In genomic region chr1:1928231-1929101, GRCh38 we compare ENCODE assay signal across 17 cellular contexts. TPM values are rescaled to one million over a fixed set of nuclear protein-coding genes. Genes with fewer than 3 reads are reported as not detected.
DNase-seq lines count a peak whose midpoint lies in the region; ATAC-seq and TF ChIP-seq lines count a peak whose summit lies in the region.
"Had no signal": no experiment of that assay in that cellular context is flagged by ENCODE, and none has a peak within 500 bp of the region (broad histone marks: within the 10 kb centered on the region; RNA-seq: fewer than 3 reads in every experiment).

No MANE protein-coding gene starts in this region.

- H3K4me3 ChIP-seq in coronary artery (no peak overlapping the region), aorta (ENCODE audit: low read length in 2 of 2) (no peak overlapping the region)
- H3K4me3 ChIP-seq: SJSA1 had no signal

- H3K9me3 ChIP-seq in aorta (ENCODE audit: control insufficient read depth, low read length): no peaks in the 10 kb centered on the region
- H3K9me3 ChIP-seq: SJSA1 had no signal

- 68% methylated on average over 29 to 33 of the region's 34 CpGs for WGBS in aorta, 2 donors

- no peaks in the 10 kb centered on the region for H3K4me1 ChIP-seq in aorta (ENCODE audit: control insufficient read depth in 1 of 2, insufficient read depth in 2 of 2, low read length in 2 of 2)
- H3K4me1 ChIP-seq: SJSA1 had no signal

- H3K27me3 ChIP-seq in aorta (ENCODE audit: control insufficient read depth in 1 of 2, insufficient read depth in 2 of 2, low read length in 1 of 2): no peaks in the 10 kb centered on the region

- no peak overlapping the region for H3K27ac ChIP-seq in coronary artery
- H3K27ac ChIP-seq in aorta (ENCODE audit: low read depth in 1 of 2, low read length in 2 of 2): no peak overlapping the region
- H3K27ac ChIP-seq: SJSA1 had no signal

- no peak for TF ChIP-seq CTCF in coronary artery (IDR thresholded peaks at IDR 0.05)

- ATAC-seq in Right ventricle myocardium superior (ENCODE audit: poor library complexity) (peak; percentile 69), aorta (ENCODE audit: low FRiP score) (no peak), GM21576 (IDR thresholded peaks at IDR 0.05; ENCODE audit: unreplicated experiment) (no peak)

- H3K36me3 ChIP-seq in aorta (ENCODE audit: control insufficient read depth in 1 of 2, insufficient read depth in 2 of 2, low read length in 1 of 2): no peaks in the 10 kb centered on the region
- H3K36me3 ChIP-seq: SJSA1 had no signal

- peak; percentile 57 for DNase-seq in Right ventricle myocardium superior
- DNase-seq in cardiac septum (ENCODE audit: low spot score): no peak
- peak; percentile 68 for DNase-seq in coronary artery (ENCODE audit: low spot score)
- peak; percentile 46 for DNase-seq in islet precursor cell
- DNase-seq in aorta: peak; percentile 39 to 68
- DNase-seq in KG1 (lab: John Stamatoyannopoulos, UW): no peak
- DNase-seq in NCI-H748 (lab: John Stamatoyannopoulos, UW; ENCODE audit: unreplicated experiment): no peak
- DNase-seq: CD4-positive, CD25-positive, alpha-beta regulatory T cell; GF-D8; H7; Kasumi-1; NCI-H1436; NCI-H2081 treated with DMSO at 0.1 percent for 48 hours; NCI-H524 treated with DMSO at 0.1 percent for 48 hours; RPMI8226 had no signal

- intact Hi-C loops in Right ventricle myocardium superior (cut with DNase I): no loop called here
- intact Hi-C loops in cardiac septum (cut with DNase I): no loop called here
- intact Hi-C loops in aorta (cut with DNase I): no loop called here

RNA-seq across cellular contexts. Expression of gene TMEM52, which starts 9.4 kb away (rescaled TPM):
- 2.1 TPM for total RNA-seq in Right ventricle myocardium superior
- total RNA-seq in cardiac septum: 0.70 TPM
- total RNA-seq in aorta: not detected
- under 1 TPM in 1 of 2 donors, not detected in 1; 0.13 TPM for polyA plus RNA-seq in aorta

RNA-seq across cellular contexts. Expression of gene CALML6, which starts 13.4 kb away (rescaled TPM):
- total RNA-seq in Right ventricle myocardium superior: not detected
- total RNA-seq in cardiac septum: 0.16 TPM
- 1 to 10 TPM in 1 of 2 donors, not detected in 1; 1.1 TPM for total RNA-seq in aorta
- polyA plus RNA-seq in aorta: 1 to 10 TPM in 1 of 2 donors, not detected in 1; 4.5 TPM
- total RNA-seq: CD4-positive, CD25-positive, alpha-beta regulatory T cell; SJSA1 had no signal
- polyA plus RNA-seq: CD4-positive, CD25-positive, alpha-beta regulatory T cell had no signal

RNA-seq across cellular contexts. Expression of gene GNB1, which starts 37.6 kb away (rescaled TPM):
- total RNA-seq in Right ventricle myocardium superior (154 TPM), cardiac septum (183 TPM), aorta (100 to 1,000 TPM; 299 to 312 TPM)
- 100 to 1,000 TPM; 142 to 197 TPM for polyA plus RNA-seq in aorta

Comparison
In these comparisons a context has a peak if more than half of its experiments do, and no peak if none do; other contexts are left out.
1. DNase-seq: peak in Right ventricle myocardium superior (single experiment), coronary artery (single experiment), islet precursor cell (single experiment) and aorta (2 of 2); none in cardiac septum (single experiment), KG1 (single experiment) and NCI-H748 (single experiment).